In genomic region chr11:64721359-64721699, GRCh38 we compare ENCODE assay signal across 19 cellular contexts. TPM values are rescaled to one million over a fixed set of nuclear protein-coding genes. Genes with fewer than 3 reads are reported as not detected.
DNase-seq lines count a peak whose midpoint lies in the region; ATAC-seq and TF ChIP-seq lines count a peak whose summit lies in the region.
"Had no signal": no experiment of that assay in that cellular context is flagged by ENCODE, and none has a peak within 500 bp of the region (broad histone marks: within the 10 kb centered on the region; RNA-seq: fewer than 3 reads in every experiment).

No MANE protein-coding gene starts in this region.

- ATAC-seq in GM21381 (IDR thresholded peaks at IDR 0.05; ENCODE audit: unreplicated experiment) = no peak
- ATAC-seq: GM12878, HCT116 had no signal

- H3K4me2 ChIP-seq in neural cell (ENCODE audit: low read length) = peak overlapping the region; percentile 91
- no peak overlapping the region for H3K4me2 ChIP-seq in osteoblast (ENCODE audit: insufficient read depth, low read length)

- no peaks in the 10 kb centered on the region for H3K27me3 ChIP-seq in neural cell (ENCODE audit: insufficient read depth, low read depth, low read length)
- peaks cover 30% of the 10 kb centered on the region for H3K27me3 ChIP-seq in osteoblast (ENCODE audit: insufficient read depth, low read length)

- H3K79me2 ChIP-seq in neural cell (replicated peaks; ENCODE audit: insufficient read depth, low read length) (peaks cover 59% of the 10 kb centered on the region), osteoblast (ENCODE audit: insufficient read depth, low read length) (no peaks in the 10 kb centered on the region)

- H3K27me3 Mint-ChIP-seq in brain = peaks cover 15% of the 10 kb centered on the region

- TF ChIP-seq RAD21 in neural cell (conservative IDR thresholded peaks at IDR 0.05) = no peak

- no peaks in the 10 kb centered on the region for H3K9me3 Mint-ChIP-seq in brain
- H3K9me3 Mint-ChIP-seq: CD8-positive, alpha-beta memory T cell; HFFc6 had no signal

- H3K4me1 ChIP-seq in osteoblast (ENCODE audit: insufficient read depth, low read length) = no peaks in the 10 kb centered on the region

- H3K36me3 ChIP-seq in neural cell (ENCODE audit: insufficient read depth, low read length) = no peaks in the 10 kb centered on the region
- H3K36me3 ChIP-seq in osteoblast (ENCODE audit: insufficient read depth, low read length) = no peaks in the 10 kb centered on the region

- H3K4me1 Mint-ChIP-seq in brain = peaks cover 88% of the 10 kb centered on the region

- H3K27ac ChIP-seq in neural cell (ENCODE audit: low read length) = peak overlapping the region; percentile 96
- no peak overlapping the region for H3K27ac ChIP-seq in osteoblast (ENCODE audit: low read depth, low read length)
- H3K27ac ChIP-seq: BLaER1 treated with 17β-estradiol and CSF1 and Interleukin-3, amounts not matched to agents 10 nM and 100 nM had no signal

- H3F3A ChIP-seq in neural cell (ENCODE audit: insufficient read depth, low read length, poor library complexity, severe bottlenecking) = no peaks in the 10 kb centered on the region

- H3K4me3 ChIP-seq in neural cell (ENCODE audit: low read length) = peak overlapping the region; percentile 91
- no peak overlapping the region for H3K4me3 ChIP-seq in osteoblast (ENCODE audit: insufficient read depth, low read length)
- H3K4me3 ChIP-seq: BLaER1 treated with 17β-estradiol and CSF1 and Interleukin-3, amounts not matched to agents 10 nM and 100 nM; GM12878 had no signal

- peak overlapping the region; percentile 97 for H3K9ac ChIP-seq in neural cell (ENCODE audit: low read length)
- H3K9ac ChIP-seq: BLaER1 treated with 17β-estradiol and CSF1 and Interleukin-3, amounts not matched to agents 10 nM and 100 nM had no signal

- no peak for TF ChIP-seq EP300 in neural cell (conservative IDR thresholded peaks at IDR 0.05; ENCODE audit: poor library complexity, severe bottlenecking)

- peak overlapping the region in 4 of 5 experiments; percentile 75 to 99 (median 98) for H3K27ac Mint-ChIP-seq in brain
- H3K27ac Mint-ChIP-seq: HFFc6 had no signal

- H2AFZ ChIP-seq in neural cell (ENCODE audit: low read depth, low read length) (no peak overlapping the region), osteoblast (ENCODE audit: low read length) (no peak overlapping the region)

- peaks cover 18% of the 10 kb centered on the region for H4K20me1 ChIP-seq in neural cell (ENCODE audit: insufficient read depth)
- no peaks in the 10 kb centered on the region for H4K20me1 ChIP-seq in osteoblast (ENCODE audit: insufficient read depth, low read length)

- H3K4me3 Mint-ChIP-seq in brain = peak overlapping the region; percentile 88 to 97 (median 93)
- H3K4me3 Mint-ChIP-seq: B cell, HFFc6 had no signal

- TF ChIP-seq CTCF in brain (conservative IDR thresholded peaks at IDR 0.05) (no peak), neural cell (IDR thresholded peaks at IDR 0.05; ENCODE audit: poor library complexity, severe bottlenecking) (no peak), osteoblast (IDR thresholded peaks at IDR 0.05; ENCODE audit: extremely low read depth, low read depth, low read length) (no peak)

- H3K36me3 Mint-ChIP-seq in brain = no peaks in the 10 kb centered on the region
- H3K36me3 Mint-ChIP-seq: CD8-positive, alpha-beta memory T cell had no signal

- DNase-seq in 8988T = peak; percentile 47
- DNase-seq in osteoblast (ENCODE audit: insufficient read length, low spot score, missing footprints) = peak; percentile 73
- no peak for DNase-seq in SIG-M5 (lab: John Stamatoyannopoulos, UW)
- DNase-seq in NCI-H748 (lab: John Stamatoyannopoulos, UW; ENCODE audit: unreplicated experiment) = no peak
- DNase-seq: CD8-positive, alpha-beta memory T cell; DMS 273 treated with DMSO at 0.1 percent for 48 hours; DMS53; DND-41; EL; GOT3; HFFc6 had no signal

- H3K9me2 ChIP-seq in neural cell (ENCODE audit: insufficient read depth, low read length) = no peaks in the 10 kb centered on the region

- H3K9me3 ChIP-seq in neural cell (ENCODE audit: low read length) (no peaks in the 10 kb centered on the region), osteoblast (ENCODE audit: low read depth, low read length) (no peaks in the 10 kb centered on the region)
- H3K9me3 ChIP-seq: BLaER1 treated with 17β-estradiol and CSF1 and Interleukin-3, amounts not matched to agents 10 nM and 100 nM had no signal

TF ChIP-seq in neural cell, 6 proteins besides CTCF, POLR2A, EP300 and RAD21:
- no peak for TF ChIP-seq POLR2AphosphoS5 (IDR thresholded peaks at IDR 0.05)
- no peak for TF ChIP-seq REST (IDR thresholded peaks at IDR 0.05; ENCODE audit: borderline replicate concordance)
- no peak for TF ChIP-seq MXI1 (conservative IDR thresholded peaks at IDR 0.05; ENCODE audit: poor library complexity, severe bottlenecking)
- no peak for TF ChIP-seq TAF1 (IDR thresholded peaks at IDR 0.05; ENCODE audit: low read depth)
- no peak for TF ChIP-seq EZH2 (IDR thresholded peaks at IDR 0.05; ENCODE audit: borderline replicate concordance, insufficient read depth, low read length, poor library complexity, severe bottlenecking)
- TF ChIP-seq SMC3 (conservative IDR thresholded peaks at IDR 0.05; ENCODE audit: poor library complexity) = no peak

RNA-seq across cellular contexts. Expression of gene NRXN2, which starts 1.7 kb away (rescaled TPM):
- polyA plus RNA-seq in brain (ENCODE audit: insufficient read depth, low read depth, low replicate concordance) = 117 TPM
- 68.0 and 99.8 TPM in 2 replicates for polyA plus RNA-seq in neural cell
- polyA minus RNA-seq in neural cell = 279 and 325 TPM in 2 replicates
- total RNA-seq in osteoblast = 62.5 and 90.1 TPM in 2 replicates
- total RNA-seq: HT-29 had no signal
- polyA plus RNA-seq: CD8-positive, alpha-beta memory T cell had no signal

RNA-seq across cellular contexts. Expression of gene RASGRP2, which starts 22.6 kb away (rescaled TPM):
- polyA plus RNA-seq in brain (ENCODE audit: insufficient read depth, low read depth, low replicate concordance) = 5.9 TPM
- polyA plus RNA-seq in neural cell = 4.5 and 13.9 TPM in 2 replicates
- 2.9 and 4.4 TPM in 2 replicates for polyA minus RNA-seq in neural cell
- 0.29 TPM in 1 of 2 replicates, not detected in the other for total RNA-seq in osteoblast
- total RNA-seq: HT-29 had no signal

RNA-seq across cellular contexts. Expression of gene PYGM, which starts 38.4 kb away (rescaled TPM):
- polyA plus RNA-seq in brain (ENCODE audit: insufficient read depth, low read depth, low replicate concordance) (13.4 TPM), neural cell (0.14 and 0.43 TPM in 2 replicates)
- polyA minus RNA-seq in neural cell = 0.58 TPM in 1 of 2 replicates, not detected in the other
- 0.29 and 0.36 TPM in 2 replicates for total RNA-seq in osteoblast

RNA-seq across cellular contexts. Expression of gene SF1, which starts 57.0 kb away (rescaled TPM):
- 233 TPM for polyA plus RNA-seq in brain (ENCODE audit: insufficient read depth, low read depth, low replicate concordance)
- 53.2 and 72.7 TPM in 2 replicates for polyA plus RNA-seq in neural cell
- polyA minus RNA-seq in neural cell = 120 and 150 TPM in 2 replicates
- 114 and 130 TPM in 2 replicates for total RNA-seq in osteoblast

Comparison
In these comparisons a context has a peak if more than half of its experiments do, and no peak if none do; other contexts are left out.
1. DNase-seq: peak in 8988T (single experiment) and osteoblast (single experiment); none in SIG-M5 (single experiment) and NCI-H748 (single experiment).
2. RNA of gene PYGM, which starts 38.4 kb away (polyA plus RNA-seq): 13.4 TPM in brain (single experiment); 0.14 to 0.43 TPM in neural cell; every median in the first group is over 10 times any median in the second.